Comparison of ENCODE assay signal across 10 cellular contexts in genomic region chr16:87435399-87436224, GRCh38. TPM values are rescaled to one million over a fixed set of nuclear protein-coding genes. Genes with fewer than 3 reads are reported as not detected.
DNase-seq lines count a peak whose midpoint lies in the region; ATAC-seq and TF ChIP-seq lines count a peak whose summit lies in the region.
"Had no signal": no experiment of that assay in that cellular context is flagged by ENCODE, and none has a peak within 500 bp of the region (broad histone marks: within the 10 kb centered on the region; RNA-seq: fewer than 3 reads in every experiment).

No MANE protein-coding gene starts in this region.

- peaks cover 5% of the 10 kb centered on the region for H3K79me1 ChIP-seq in H9 (ENCODE audit: insufficient read depth, low read depth, low read length, poor library complexity, severe bottlenecking)

- TF ChIP-seq CTCF in H9 (conservative IDR thresholded peaks at IDR 0.05) (no peak), smooth muscle cell (IDR thresholded peaks at IDR 0.05; ENCODE audit: borderline replicate concordance, insufficient read depth, poor library complexity, severe bottlenecking) (no peak)

- H2BK120ac ChIP-seq in H9 (ENCODE audit: low read depth, low read length, poor library complexity, severe bottlenecking) = no peak overlapping the region

- ATAC-seq in HG02610 (IDR thresholded peaks at IDR 0.05; ENCODE audit: unreplicated experiment) (no peak), GM18498 (IDR thresholded peaks at IDR 0.05; ENCODE audit: unreplicated experiment) (no peak)
- ATAC-seq: effector memory CD8-positive, alpha-beta T cell had no signal

- H3K9me3 Mint-ChIP-seq in H9 = no peaks in the 10 kb centered on the region
- H3K9me3 Mint-ChIP-seq: effector memory CD8-positive, alpha-beta T cell had no signal

- H3K18ac ChIP-seq in H9 (ENCODE audit: insufficient read length, low read depth, low read length) = no peak overlapping the region

- no peak overlapping the region for H2BK20ac ChIP-seq in H9 (ENCODE audit: low read depth, low read length, poor library complexity, severe bottlenecking)

- H2BK12ac ChIP-seq in H9 (ENCODE audit: insufficient read length, low read depth, low read length) = no peak overlapping the region

- H3K4ac ChIP-seq in H9 (ENCODE audit: low read depth, low read length) = no peak overlapping the region

- H3K4me3 ChIP-seq in iPS-20b (ENCODE audit: low read length) (no peak overlapping the region), smooth muscle cell (no peak overlapping the region)

- peaks cover 15% of the 10 kb centered on the region for H3F3A ChIP-seq in smooth muscle cell (ENCODE audit: low read depth)

- H3K4me1 Mint-ChIP-seq in H9 = peaks cover 7 to 8% of the 10 kb centered on the region in 2 experiments

- peak overlapping the region; percentile 65 for H4K5ac ChIP-seq in H9 (ENCODE audit: insufficient read length, low read depth, low read length)

- DNase-seq in H9 (no peak), brain pericyte (ENCODE audit: low read depth, low spot score) (peak; percentile 61), smooth muscle cell (lab: John Stamatoyannopoulos, UW; ENCODE audit: unreplicated experiment) (no peak), inferior parietal cortex (ENCODE audit: extremely low spot score) (no peak), DMS53 (lab: John Stamatoyannopoulos, UW) (no peak)
- DNase-seq: effector memory CD8-positive, alpha-beta T cell; NCI-H1694 treated with DMSO at 0.1 percent for 48 hours had no signal

- H3K27ac ChIP-seq in H9 (ENCODE audit: insufficient read length, low read depth, low read length) (no peak overlapping the region), iPS-20b (ENCODE audit: low read length) (no peak overlapping the region), smooth muscle cell (ENCODE audit: low read depth) (peak overlapping the region; percentile 92)

- H2AFZ ChIP-seq in H9 (ENCODE audit: low read length) (no peak overlapping the region), smooth muscle cell (ENCODE audit: low read depth) (no peak overlapping the region)

- H2AK5ac ChIP-seq in H9 (ENCODE audit: insufficient read length, low read length) = no peak overlapping the region

- H3K4me1 ChIP-seq in H9 (ENCODE audit: insufficient read depth, low read length) = no peaks in the 10 kb centered on the region
- H3K4me1 ChIP-seq in iPS-20b (ENCODE audit: insufficient read depth, low read length) = no peaks in the 10 kb centered on the region; the same call in 1 of the 2 replicates
- peaks cover 7% of the 10 kb centered on the region for H3K4me1 ChIP-seq in smooth muscle cell (ENCODE audit: low read depth)

- H3K79me2 ChIP-seq in H9 (ENCODE audit: insufficient read depth, low read length) (no peaks in the 10 kb centered on the region), smooth muscle cell (ENCODE audit: low read depth) (peaks cover 14% of the 10 kb centered on the region)

- H3K23me2 ChIP-seq in H9 (ENCODE audit: insufficient read length, low read depth, low read length, poor library complexity, severe bottlenecking) = no peaks in the 10 kb centered on the region

- no peak overlapping the region for H3K4me3 Mint-ChIP-seq in H9

- H3K27me3 ChIP-seq in H9 (ENCODE audit: insufficient read depth, low read length) = no peaks in the 10 kb centered on the region
- no peaks in the 10 kb centered on the region for H3K27me3 ChIP-seq in iPS-20b (ENCODE audit: insufficient read depth, low read length)
- H3K27me3 ChIP-seq in smooth muscle cell (ENCODE audit: low read depth) = no peaks in the 10 kb centered on the region

- H3K9me3 ChIP-seq in H9 (ENCODE audit: control insufficient read depth, low read depth, low read length) = no peaks in the 10 kb centered on the region
- no peaks in the 10 kb centered on the region for H3K9me3 ChIP-seq in iPS-20b (ENCODE audit: insufficient read depth, low read depth, low read length)
- no peaks in the 10 kb centered on the region for H3K9me3 ChIP-seq in smooth muscle cell (replicated peaks; ENCODE audit: low read depth)

- H4K91ac ChIP-seq in H9 (ENCODE audit: insufficient read length, low read depth, low read length) = no peak overlapping the region

- H3K4me2 ChIP-seq in H9 (ENCODE audit: insufficient read depth, insufficient read length, low read length) = no peak overlapping the region
- peak overlapping the region; percentile 75 for H3K4me2 ChIP-seq in smooth muscle cell

- peak overlapping the region in 1 of 3 experiments; percentile 83; a peak in 2 of 7 replicates for H3K27ac Mint-ChIP-seq in H9

- no peak overlapping the region for H4K8ac ChIP-seq in H9 (replicated peaks; ENCODE audit: insufficient read length, low read depth, low read length)

- H3T11ph ChIP-seq in H9 (ENCODE audit: low read length) = no peak overlapping the region

- WGBS in H9 (ENCODE audit: extremely low coverage, insufficient read length, low lambda C conversion rate) = no CpG with 5 or more reads among the region's 21 CpGs
- 85% methylated on average over 21 of the region's 21 CpGs for WGBS in smooth muscle cell (ENCODE audit: low lambda C conversion rate)

- H2BK15ac ChIP-seq in H9 (ENCODE audit: low read depth, low read length) = no peak overlapping the region

- H3K36me3 ChIP-seq in iPS-20b (ENCODE audit: insufficient read depth, low read depth, low read length) = peaks cover 10% of the 10 kb centered on the region
- H3K36me3 ChIP-seq in smooth muscle cell (ENCODE audit: low read depth) = no peaks in the 10 kb centered on the region

- no peak overlapping the region for H2BK5ac ChIP-seq in H9 (ENCODE audit: insufficient read length, low read length)

- peaks cover 4 to 11% (median 9%) of the 10 kb centered on the region in 3 experiments; a peak in 3 of 7 replicates for H3K36me3 Mint-ChIP-seq in H9 (ENCODE audit: insufficient read depth in 1 of 3, low read depth in 3 of 3)

- no peak overlapping the region for H3K9ac ChIP-seq in H9 (ENCODE audit: extremely low read depth, insufficient read length, low read length)
- H3K9ac ChIP-seq in iPS-20b (ENCODE audit: low read depth, low read length) = peak overlapping the region; percentile 37; the same call in 1 of the 2 replicates
- peak overlapping the region; percentile 55 for H3K9ac ChIP-seq in smooth muscle cell (ENCODE audit: low read depth)

- no peak overlapping the region for H3K23ac ChIP-seq in H9 (ENCODE audit: insufficient read length, low read depth, low read length)

- no peak overlapping the region for H3K56ac ChIP-seq in H9 (ENCODE audit: insufficient read length, low read depth, low read length)

- H4K20me1 ChIP-seq in H9 (ENCODE audit: control insufficient read depth, insufficient read depth, insufficient read length) (no peaks in the 10 kb centered on the region), smooth muscle cell (ENCODE audit: low read depth) (peaks cover 84% of the 10 kb centered on the region)

- peak overlapping the region; percentile 3; the same call in 1 of the 2 replicates for H3K14ac ChIP-seq in H9 (ENCODE audit: insufficient read depth, low read length)

- H3K27me3 Mint-ChIP-seq in H9 (ENCODE audit: low read depth) = no peaks in the 10 kb centered on the region
- H3K27me3 Mint-ChIP-seq: effector memory CD8-positive, alpha-beta T cell had no signal

RNA-seq across cellular contexts. Expression of gene MAP1LC3B, which starts 43.5 kb away (rescaled TPM):
- total RNA-seq in H9 (2021) = 47.1 and 52.2 TPM in 2 replicates
- total RNA-seq in smooth muscle cell = 67.5 and 77.5 TPM in 2 replicates
- polyA plus RNA-seq in smooth muscle cell = 107 and 118 TPM in 2 replicates

RNA-seq across cellular contexts. Expression of gene FBXO31, which starts 52.0 kb away (rescaled TPM):
- 24.2 and 26.6 TPM in 2 replicates for total RNA-seq in H9 (2021)
- 9.3 and 25.6 TPM in 2 replicates for total RNA-seq in smooth muscle cell
- polyA plus RNA-seq in smooth muscle cell = 13.9 and 23.0 TPM in 2 replicates

RNA-seq across cellular contexts. Expression of gene ZCCHC14, which starts 57.2 kb away (rescaled TPM):
- 27.6 and 27.7 TPM in 2 replicates for total RNA-seq in H9 (2021)
- 8.3 and 8.5 TPM in 2 replicates for total RNA-seq in smooth muscle cell
- polyA plus RNA-seq in smooth muscle cell = 4.6 and 4.8 TPM in 2 replicates
